In the genomic region with DNA sequence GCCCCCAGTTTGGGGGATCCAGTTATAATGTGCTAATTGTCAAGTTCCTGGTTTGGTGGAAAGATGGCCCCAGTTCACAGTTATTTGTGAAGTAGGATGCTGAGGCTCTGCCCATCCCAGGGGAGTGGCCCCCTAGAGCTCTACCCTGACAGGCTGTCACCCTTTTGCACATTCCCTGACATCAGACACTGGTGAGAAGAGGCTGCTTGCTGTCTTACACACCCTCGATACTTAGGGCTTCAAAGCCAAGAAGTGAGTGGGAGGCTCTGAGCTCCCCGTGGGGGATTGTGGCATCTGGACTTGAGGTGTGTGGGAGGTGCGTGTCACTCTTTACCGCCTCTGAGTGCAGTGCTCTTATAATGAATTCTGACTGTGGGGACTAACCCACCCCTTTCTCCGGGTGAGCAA, we compare ENCODE assay signal across 8 cellular contexts.
DNase-seq lines count a peak whose midpoint lies in the region; ATAC-seq and TF ChIP-seq lines count a peak whose summit lies in the region.

No MANE protein-coding gene starts in this region.

- no peak overlapping the region for H3K56ac ChIP-seq in H9 (ENCODE audit: insufficient read length, low read depth, low read length)

- ATAC-seq in GM18505 (IDR thresholded peaks at IDR 0.05; ENCODE audit: unreplicated experiment): peak; percentile 83
- ATAC-seq in T-cell (replicated peaks in 1 of 4): peak; percentile 45 to 64 (median 60)

- H3T11ph ChIP-seq in H9 (ENCODE audit: low read length): no peak overlapping the region

- H3K27me3 ChIP-seq in H9 (ENCODE audit: insufficient read depth, low read length): no peaks in the 10 kb centered on the region

- no peaks in the 10 kb centered on the region for H3K23me2 ChIP-seq in H9 (ENCODE audit: insufficient read length, low read depth, low read length, poor library complexity, severe bottlenecking)

- no peak overlapping the region for H2AK5ac ChIP-seq in H9 (ENCODE audit: insufficient read length, low read length)

- H4K8ac ChIP-seq in H9 (replicated peaks; ENCODE audit: insufficient read length, low read depth, low read length): no peak overlapping the region

- H3K4me3 Mint-ChIP-seq in H9 (no peak overlapping the region), T-cell (no peak overlapping the region), glutamatergic neuron (ENCODE audit: unreplicated experiment) (no peak overlapping the region)

- no peaks in the 10 kb centered on the region for H3K9me3 ChIP-seq in H9 (ENCODE audit: control insufficient read depth, low read depth, low read length)

- peaks cover 8% of the 10 kb centered on the region for H3K4me1 ChIP-seq in H9 (ENCODE audit: insufficient read depth, low read length)

- no peaks in the 10 kb centered on the region for H3K79me1 ChIP-seq in H9 (ENCODE audit: insufficient read depth, low read depth, low read length, poor library complexity, severe bottlenecking)

- H3K36me3 Mint-ChIP-seq in H9 (ENCODE audit: insufficient read depth in 1 of 3, low read depth in 3 of 3): no peaks in the 10 kb centered on the region
- H3K36me3 Mint-ChIP-seq in T-cell: peaks cover 56% of the 10 kb centered on the region
- no peaks in the 10 kb centered on the region for H3K36me3 Mint-ChIP-seq in glutamatergic neuron (ENCODE audit: unreplicated experiment)

- no peak overlapping the region for H4K5ac ChIP-seq in H9 (ENCODE audit: insufficient read length, low read depth, low read length)

- H3K79me2 ChIP-seq in H9 (ENCODE audit: insufficient read depth, low read length): no peaks in the 10 kb centered on the region

- H2BK120ac ChIP-seq in H9 (ENCODE audit: low read depth, low read length, poor library complexity, severe bottlenecking): no peak overlapping the region

- H3K27ac Mint-ChIP-seq in H9 (no peak overlapping the region), T-cell (peak overlapping the region; percentile 22 to 55), glutamatergic neuron (ENCODE audit: unreplicated experiment) (no peak overlapping the region)

- no peak overlapping the region for H3K14ac ChIP-seq in H9 (ENCODE audit: insufficient read depth, low read length)

- H3K4me2 ChIP-seq in H9 (ENCODE audit: insufficient read depth, insufficient read length, low read length): no peak overlapping the region

- H3K23ac ChIP-seq in H9 (ENCODE audit: insufficient read length, low read depth, low read length): no peak overlapping the region

- DNase-seq in H9: peak; percentile 45
- DNase-seq in T-cell: peak in 4 of 34 experiments; percentile 2 to 6 (median 4)
- peak; percentile 9 for DNase-seq in hepatic stellate cell (ENCODE audit: low spot score)
- DNase-seq in glutamatergic neuron: no peak
- no peak for DNase-seq in GDM1 (lab: John Stamatoyannopoulos, UW)
- DNase-seq in activated gamma-delta T cell treated with Interleukin-2 at 50 U/mL for 16 hours: no peak
- DNase-seq in midbrain (lab: John Stamatoyannopoulos, UW): no peak

- H3K27ac ChIP-seq in H9 (ENCODE audit: insufficient read length, low read depth, low read length): no peak overlapping the region

- H3K4ac ChIP-seq in H9 (ENCODE audit: low read depth, low read length): no peak overlapping the region

- H3K9me3 Mint-ChIP-seq in H9 (no peaks in the 10 kb centered on the region), T-cell (no peaks in the 10 kb centered on the region), glutamatergic neuron (ENCODE audit: unreplicated experiment) (peaks cover 3% of the 10 kb centered on the region)

- H2BK20ac ChIP-seq in H9 (ENCODE audit: low read depth, low read length, poor library complexity, severe bottlenecking): no peak overlapping the region

- H3K4me1 Mint-ChIP-seq in H9 (peaks cover 29 to 37% of the 10 kb centered on the region in 2 experiments), T-cell (peaks cover 34 to 41% (median 40%) of the 10 kb centered on the region in 3 donors), glutamatergic neuron (ENCODE audit: low read depth, unreplicated experiment) (peaks cover 9% of the 10 kb centered on the region)

- POLR2A ChIA-PET in T-cell (lab: Charles Lee): no interaction called here

- H2AFZ ChIP-seq in H9 (ENCODE audit: low read length): no peak overlapping the region

- TF ChIP-seq CTCF in H9 (conservative IDR thresholded peaks at IDR 0.05): peak; percentile 48; the same call in 2 of the 3 replicates
- TF ChIP-seq CTCF in glutamatergic neuron (IDR thresholded peaks at IDR 0.05; ENCODE audit: partially characterized antibody, unreplicated experiment): no peak

- no CpG with 5 or more reads among the region's 5 CpGs for WGBS in H9 (ENCODE audit: extremely low coverage, insufficient read length, low lambda C conversion rate)

- no peak overlapping the region for H4K91ac ChIP-seq in H9 (ENCODE audit: insufficient read length, low read depth, low read length)

- H3K18ac ChIP-seq in H9 (ENCODE audit: insufficient read length, low read depth, low read length): no peak overlapping the region

- no peak overlapping the region for H2BK5ac ChIP-seq in H9 (ENCODE audit: insufficient read length, low read length)

- H3K9ac ChIP-seq in H9 (ENCODE audit: extremely low read depth, insufficient read length, low read length): no peak overlapping the region

- CTCF ChIA-PET in T-cell (lab: Charles Lee): no interaction called here

- no peak overlapping the region for H2BK15ac ChIP-seq in H9 (ENCODE audit: low read depth, low read length)

- no peak overlapping the region for H2BK12ac ChIP-seq in H9 (ENCODE audit: insufficient read length, low read depth, low read length)

- H4K20me1 ChIP-seq in H9 (ENCODE audit: control insufficient read depth, insufficient read depth, insufficient read length): no peaks in the 10 kb centered on the region

- TF ChIP-seq POLR2A in GM18505 (IDR thresholded peaks at IDR 0.05; ENCODE audit: borderline replicate concordance, extremely low read depth, insufficient read depth, insufficient read length): peak; percentile 61

- peaks cover 13% of the 10 kb centered on the region for H3K27me3 Mint-ChIP-seq in H9 (ENCODE audit: low read depth)
- no peaks in the 10 kb centered on the region for H3K27me3 Mint-ChIP-seq in T-cell
- H3K27me3 Mint-ChIP-seq in glutamatergic neuron (ENCODE audit: unreplicated experiment): peaks cover 4% of the 10 kb centered on the region

Comparison
In these comparisons a context has a peak if more than half of its experiments do, and no peak if none do; other contexts are left out.
1. DNase-seq: peak in H9 (single experiment) and hepatic stellate cell (single experiment); none in glutamatergic neuron (single experiment), GDM1 (single experiment), activated gamma-delta T cell treated with Interleukin-2 at 50 U/mL for 16 hours (single experiment) and midbrain (single experiment).
2. H3K27ac Mint-ChIP-seq: peak in T-cell (2 of 2); none in H9 (0 of 3) and glutamatergic neuron (single experiment).